In the genomic region with DNA sequence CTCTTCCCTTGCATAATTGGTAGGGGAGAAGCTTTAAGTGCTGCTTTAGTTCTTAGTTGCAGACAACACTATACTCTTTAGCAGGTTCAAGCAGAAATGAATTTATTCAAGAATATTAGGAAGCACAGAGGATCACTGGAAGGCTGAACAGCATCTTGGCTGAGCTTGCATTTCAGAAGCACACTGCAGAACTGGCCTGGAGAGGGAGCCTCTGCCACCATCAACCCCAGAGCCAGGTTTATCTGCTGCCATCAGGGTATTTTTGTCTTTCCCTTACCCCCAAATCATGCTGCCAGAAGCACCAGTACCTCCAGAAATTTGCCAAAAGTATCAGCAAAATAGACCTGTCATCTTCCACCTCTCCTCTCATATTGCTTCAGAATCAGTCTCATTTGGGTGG, we compare ENCODE assay signal across 1 cellular context.
TF ChIP-seq lines count a peak whose summit lies in the region.

No MANE protein-coding gene starts in this region.

TF ChIP-seq in SK-N-SH, 30 proteins besides CTCF, POLR2A, EP300 and RAD21 (continued from another document):
- TF ChIP-seq, protein P1, sequence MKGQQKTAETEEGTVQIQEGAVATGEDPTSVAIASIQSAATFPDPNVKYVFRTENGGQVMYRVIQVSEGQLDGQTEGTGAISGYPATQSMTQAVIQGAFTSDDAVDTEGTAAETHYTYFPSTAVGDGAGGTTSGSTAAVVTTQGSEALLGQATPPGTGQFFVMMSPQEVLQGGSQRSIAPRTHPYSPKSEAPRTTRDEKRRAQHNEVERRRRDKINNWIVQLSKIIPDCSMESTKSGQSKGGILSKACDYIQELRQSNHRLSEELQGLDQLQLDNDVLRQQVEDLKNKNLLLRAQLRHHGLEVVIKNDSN (IDR thresholded peaks at IDR 0.05; ENCODE audit: borderline replicate concordance, low read depth) = no peak
- TF ChIP-seq TAF1 (IDR thresholded peaks at IDR 0.05; ENCODE audit: borderline replicate concordance, low read depth, low read length) (no peak), MXI1 (IDR thresholded peaks at IDR 0.05; ENCODE audit: low read depth, low read length) (no peak), POLR2AphosphoS5 (IDR thresholded peaks at IDR 0.05; ENCODE audit: low read depth, low read length) (no peak), RXRA (IDR thresholded peaks at IDR 0.05; ENCODE audit: borderline replicate concordance, low read depth) (no peak), FOXJ3 (CRISPR knock-in tag; IDR thresholded peaks at IDR 0.05) (no peak), FOXM1 (IDR thresholded peaks at IDR 0.05; ENCODE audit: low read depth) (no peak), NRF1 (IDR thresholded peaks at IDR 0.05; ENCODE audit: low read depth, low read length) (no peak), SMC3 (IDR thresholded peaks at IDR 0.05; ENCODE audit: low read depth, low read length) (no peak)
- TF ChIP-seq, protein P2, sequence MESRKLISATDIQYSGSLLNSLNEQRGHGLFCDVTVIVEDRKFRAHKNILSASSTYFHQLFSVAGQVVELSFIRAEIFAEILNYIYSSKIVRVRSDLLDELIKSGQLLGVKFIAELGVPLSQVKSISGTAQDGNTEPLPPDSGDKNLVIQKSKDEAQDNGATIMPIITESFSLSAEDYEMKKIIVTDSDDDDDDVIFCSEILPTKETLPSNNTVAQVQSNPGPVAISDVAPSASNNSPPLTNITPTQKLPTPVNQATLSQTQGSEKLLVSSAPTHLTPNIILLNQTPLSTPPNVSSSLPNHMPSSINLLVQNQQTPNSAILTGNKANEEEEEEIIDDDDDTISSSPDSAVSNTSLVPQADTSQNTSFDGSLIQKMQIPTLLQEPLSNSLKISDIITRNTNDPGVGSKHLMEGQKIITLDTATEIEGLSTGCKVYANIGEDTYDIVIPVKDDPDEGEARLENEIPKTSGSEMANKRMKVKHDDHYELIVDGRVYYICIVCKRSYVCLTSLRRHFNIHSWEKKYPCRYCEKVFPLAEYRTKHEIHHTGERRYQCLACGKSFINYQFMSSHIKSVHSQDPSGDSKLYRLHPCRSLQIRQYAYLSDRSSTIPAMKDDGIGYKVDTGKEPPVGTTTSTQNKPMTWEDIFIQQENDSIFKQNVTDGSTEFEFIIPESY (IDR thresholded peaks at IDR 0.05; ENCODE audit: borderline replicate concordance, low read depth) = no peak
